Comparison of ENCODE assay signal across 3 cellular contexts in genomic region chr6:43510827-43511163, GRCh38.
A peak's percentile ranks its signal among the peaks of the same experiment; 100 is the strongest.
TF ChIP-seq lines count a peak whose summit lies in the region.

No MANE protein-coding gene starts in this region.

TF ChIP-seq in SK-N-SH, 30 proteins besides CTCF, POLR2A, EP300 and RAD21:
- TF ChIP-seq PBX3 (IDR thresholded peaks at IDR 0.05) (no peak), USF1 (IDR thresholded peaks at IDR 0.05; ENCODE audit: borderline replicate concordance, low read depth) (no peak), SIN3A (IDR thresholded peaks at IDR 0.05; ENCODE audit: borderline replicate concordance, low read depth, low read length) (no peak), MEF2A (IDR thresholded peaks at IDR 0.05; ENCODE audit: borderline replicate concordance, low read depth) (no peak)

TF ChIP-seq in SK-N-SH treated with all-trans-retinoic acid at 6 μM for 48 hours, 23 proteins besides CTCF, POLR2A, EP300 and RAD21:
- TF ChIP-seq ZFP30 (CRISPR knock-in tag; IDR thresholded peaks at IDR 0.05): no peak
- no peak for TF ChIP-seq TOX (CRISPR knock-in tag; IDR thresholded peaks at IDR 0.05; ENCODE audit: borderline replicate concordance)
- no peak for TF ChIP-seq ZC3H10 (CRISPR knock-in tag; IDR thresholded peaks at IDR 0.05)
- TF ChIP-seq GLIS3 (CRISPR knock-in tag; IDR thresholded peaks at IDR 0.05): no peak
- no peak for TF ChIP-seq OSR1 (CRISPR knock-in tag; IDR thresholded peaks at IDR 0.05)
- TF ChIP-seq ISL1 (CRISPR knock-in tag; IDR thresholded peaks at IDR 0.05): no peak
- TF ChIP-seq CSDC2 (CRISPR knock-in tag; IDR thresholded peaks at IDR 0.05): no peak

TF ChIP-seq in K562, 482 proteins besides CTCF, POLR2A, EP300 and RAD21:
- TF ChIP-seq YY1 (IDR thresholded peaks at IDR 0.05; ENCODE audit: borderline replicate concordance in 1 of 3, control insufficient read depth in 1 of 3, extremely low read depth in 1 of 3, insufficient read depth in 3 of 3, insufficient read length in 1 of 3, insufficient replicate concordance in 2 of 3, low read depth in 1 of 3, low read length in 2 of 3): peak in 1 of 3 experiments; percentile 15
- TF ChIP-seq XRCC4 (IDR thresholded peaks at IDR 0.05; ENCODE audit: extremely low read depth, insufficient read depth, insufficient read length): no peak
- TF ChIP-seq ZKSCAN3 (CRISPR knock-in tag; IDR thresholded peaks at IDR 0.05): no peak
- 0 out of 2 replicates have a peak, but pooled peaks have one; percentile 3 for TF ChIP-seq NFIC (IDR thresholded peaks at IDR 0.05)
- TF ChIP-seq CAMTA2 (CRISPR knock-in tag; conservative IDR thresholded peaks at IDR 0.05): 0 out of 2 replicates have a peak, but pooled peaks have one; percentile 12
- TF ChIP-seq TFAM (CRISPR knock-in tag; conservative IDR thresholded peaks at IDR 0.05): no peak
- no peak for TF ChIP-seq ZNF699 (CRISPR knock-in tag; IDR thresholded peaks at IDR 0.05; ENCODE audit: insufficient replicate concordance)
- TF ChIP-seq CBFB (CRISPR knock-in tag; IDR thresholded peaks at IDR 0.05): no peak
- TF ChIP-seq RNF2 (IDR thresholded peaks at IDR 0.05): no peak
- no peak for TF ChIP-seq RBM17 (IDR thresholded peaks at IDR 0.05; ENCODE audit: borderline replicate concordance, low read depth, low read length)
- no peak for TF ChIP-seq ZNF511 (CRISPR knock-in tag; IDR thresholded peaks at IDR 0.05)
- no peak for TF ChIP-seq ZNF24 (IDR thresholded peaks at IDR 0.05)
- no peak for TF ChIP-seq HSF4 (CRISPR knock-in tag; IDR thresholded peaks at IDR 0.05; ENCODE audit: borderline replicate concordance)
- TF ChIP-seq CLOCK (CRISPR knock-in tag; IDR thresholded peaks at IDR 0.05; ENCODE audit: borderline replicate concordance): no peak
